In the genomic region with DNA sequence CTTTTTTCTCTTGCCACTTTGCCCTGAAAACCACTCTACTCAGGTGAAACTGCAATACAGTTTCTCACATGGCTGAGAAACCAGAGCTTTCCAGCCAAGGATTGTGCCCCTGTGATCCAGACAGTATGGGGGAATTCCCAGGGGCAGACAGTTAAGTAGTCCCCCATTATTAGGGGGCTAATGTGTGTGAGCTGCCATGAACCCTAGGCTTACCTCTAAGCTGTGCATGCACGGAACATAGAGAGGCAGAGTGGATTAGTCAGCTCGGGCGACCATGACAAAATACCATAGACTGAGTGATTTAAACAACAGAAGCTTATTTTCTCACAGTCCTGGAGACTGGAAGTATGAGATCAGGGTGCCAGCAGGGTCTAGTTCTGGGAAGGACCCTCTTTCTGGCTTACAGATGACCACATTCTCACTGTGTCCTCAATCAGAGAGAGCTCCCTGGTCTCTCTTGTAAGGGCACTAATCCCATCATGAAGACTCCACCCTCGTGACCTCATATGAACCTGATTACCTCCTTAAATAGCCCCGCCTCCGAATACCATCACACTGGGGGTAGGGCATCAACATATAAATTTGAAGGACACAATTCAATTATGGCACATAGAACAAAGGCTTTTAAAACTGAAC, we compare ENCODE assay signal across 16 cellular contexts.
DNase-seq lines count a peak whose midpoint lies in the region; ATAC-seq lines count a peak whose summit lies in the region.
"Had no signal": no experiment of that assay in that cellular context is flagged by ENCODE, and none has a peak within 500 bp of the region (broad histone marks: within the 10 kb centered on the region; RNA-seq: fewer than 3 reads in every experiment).

No MANE protein-coding gene starts in this region.

- ATAC-seq in GM18868 (IDR thresholded peaks at IDR 0.05; ENCODE audit: unreplicated experiment) (peak; percentile 58), GM18520 (IDR thresholded peaks at IDR 0.05; ENCODE audit: unreplicated experiment) (no peak), HG02759 (IDR thresholded peaks at IDR 0.05; ENCODE audit: unreplicated experiment) (no peak)
- no peak for ATAC-seq in activated CD4-positive, CD25-positive, alpha-beta regulatory T cell treated with anti-CD3 and anti-CD28 coated beads, Interleukin-2, amount 50 U/mL, for 24 hours
- ATAC-seq: CD8-positive, alpha-beta T cell; GM23338; HCT116 had no signal

- DNase-seq in NCI-H82 (lab: John Stamatoyannopoulos, UW) (peak; percentile 48), NCI-H82 treated with DMSO at 0.1 percent for 48 hours (lab: John Stamatoyannopoulos, UW; ENCODE audit: unreplicated experiment) (no peak), islet precursor cell (peak; percentile 7), posterior vena cava (ENCODE audit: low spot score) (peak; percentile 10)
- DNase-seq: Caco-2; CD4-positive, CD25-positive, alpha-beta regulatory T cell; CD8-positive, alpha-beta T cell; DMS153; DND-41; H9 had no signal

- intact Hi-C loops in posterior vena cava (cut with DNase I) = no loop called here
